ENCODE assay signal across 1 cellular context in genomic region chr1:212608209-212608955, GRCh38.
TF ChIP-seq lines count a peak whose summit lies in the region.

Gene ATF3, plus strand, starts transcription at chr1:212608761. Its CDS starts 6,261 bp downstream, at chr1:212615022.

TF ChIP-seq in K562, 482 proteins besides CTCF, POLR2A, EP300 and RAD21 (continued from another document and continues in another):
- TF ChIP-seq HES1 (IDR thresholded peaks at IDR 0.05; ENCODE audit: low read depth) = peak; percentile 62
- no peak for TF ChIP-seq ZNF76 (CRISPR knock-in tag; IDR thresholded peaks at IDR 0.05; ENCODE audit: borderline replicate concordance)
- TF ChIP-seq ARHGAP35 (IDR thresholded peaks at IDR 0.05; ENCODE audit: partially characterized antibody) = no peak
- TF ChIP-seq ZFP30 (CRISPR knock-in tag; IDR thresholded peaks at IDR 0.05; ENCODE audit: borderline replicate concordance) = no peak
- no peak for TF ChIP-seq ZNF324 (CRISPR knock-in tag; IDR thresholded peaks at IDR 0.05)
- peak; percentile 53 for TF ChIP-seq GATA2 (CRISPR knock-in tag; IDR thresholded peaks at IDR 0.05)
- peak; percentile 57 for TF ChIP-seq PRDM10 (IDR thresholded peaks at IDR 0.05; ENCODE audit: partially characterized antibody)
- TF ChIP-seq HDAC3 (IDR thresholded peaks at IDR 0.05; ENCODE audit: borderline replicate concordance, partially characterized antibody) = peak; percentile 64
- no peak for TF ChIP-seq ZNF717 (CRISPR knock-in tag; IDR thresholded peaks at IDR 0.05)
- no peak for TF ChIP-seq ZNF512 (tag; IDR thresholded peaks at IDR 0.05)
- TF ChIP-seq CLOCK (CRISPR knock-in tag; IDR thresholded peaks at IDR 0.05; ENCODE audit: borderline replicate concordance) = no peak
- TF ChIP-seq ZNF12 (CRISPR knock-in tag; IDR thresholded peaks at IDR 0.05) = peak; percentile 42; the same call in 1 of the 2 replicates
- no peak for TF ChIP-seq BDP1 (IDR thresholded peaks at IDR 0.05; ENCODE audit: insufficient read depth, insufficient read length)
- TF ChIP-seq NONO (IDR thresholded peaks at IDR 0.05; ENCODE audit: low read depth in 2 of 2, low read length in 1 of 2) = peak; percentile 67 to 100; a peak in 3 of 4 replicates
- peak; percentile 76 for TF ChIP-seq BCOR (IDR thresholded peaks at IDR 0.05)
- TF ChIP-seq KLF1 (tag; IDR thresholded peaks at IDR 0.05) = 0 out of 2 replicates have a peak, but pooled peaks have one; percentile 8
- peak in 1 of 2 experiments; percentile 77; a peak in 1 of 4 replicates for TF ChIP-seq BCLAF1 (IDR thresholded peaks at IDR 0.05; ENCODE audit: borderline replicate concordance in 1 of 2, control insufficient read depth in 1 of 2, low read depth in 2 of 2, low read length in 1 of 2)
- peak; percentile 12; the same call in 1 of the 2 replicates for TF ChIP-seq ZKSCAN1 (IDR thresholded peaks at IDR 0.05; ENCODE audit: low read depth, low read length)
- peak; percentile 72; the same call in 1 of the 2 replicates for TF ChIP-seq HNRNPL (IDR thresholded peaks at IDR 0.05; ENCODE audit: low read depth, low read length)
- no peak; the same call in 1 of the 2 replicates for TF ChIP-seq ZNF584 (CRISPR knock-in tag; IDR thresholded peaks at IDR 0.05; ENCODE audit: low read depth)
- TF ChIP-seq ZNF124 (CRISPR knock-in tag; IDR thresholded peaks at IDR 0.05) = no peak
- no peak for TF ChIP-seq NUFIP1 (IDR thresholded peaks at IDR 0.05; ENCODE audit: partially characterized antibody)
- TF ChIP-seq PHF20 (IDR thresholded peaks at IDR 0.05; ENCODE audit: partially characterized antibody) = peak; percentile 81
- TF ChIP-seq CBX3 (IDR thresholded peaks at IDR 0.05; ENCODE audit: borderline replicate concordance in 1 of 2, low read length in 2 of 2) = no peak; a peak in 2 of 3 replicates
- TF ChIP-seq ZNF318 (IDR thresholded peaks at IDR 0.05; ENCODE audit: borderline replicate concordance in 1 of 2, low read depth in 1 of 2) = peak in 1 of 2 experiments; percentile 95; a peak in 2 of 4 replicates
- TF ChIP-seq HEY1 (CRISPR knock-in tag; IDR thresholded peaks at IDR 0.05; ENCODE audit: borderline replicate concordance) = no peak
- no peak for TF ChIP-seq PYGO2 (tag; IDR thresholded peaks at IDR 0.05)
- TF ChIP-seq ZNF699 (CRISPR knock-in tag; IDR thresholded peaks at IDR 0.05; ENCODE audit: insufficient replicate concordance) = no peak
- TF ChIP-seq SMARCC2 (IDR thresholded peaks at IDR 0.05; ENCODE audit: low read depth) = no peak
- TF ChIP-seq SMAD2 (IDR thresholded peaks at IDR 0.05; ENCODE audit: low read depth, low read length) = no peak
- no peak; the same call in 1 of the 2 replicates for TF ChIP-seq BACH1 (tag; IDR thresholded peaks at IDR 0.05)
- TF ChIP-seq U2AF1 (optimal IDR thresholded peaks at IDR 0.05; ENCODE audit: low read depth, low read length) = peak; percentile 81
- no peak for TF ChIP-seq STAT6 (CRISPR knock-in tag; IDR thresholded peaks at IDR 0.05)
- peak; percentile 53; the same call in 1 of the 2 replicates for TF ChIP-seq TEAD4 (IDR thresholded peaks at IDR 0.05; ENCODE audit: low read length)
- TF ChIP-seq TEAD4 (CRISPR knock-in tag; IDR thresholded peaks at IDR 0.05; ENCODE audit: borderline replicate concordance) = no peak
- peak; percentile 81; the same call in 1 of the 2 replicates for TF ChIP-seq PHF21A (IDR thresholded peaks at IDR 0.05; ENCODE audit: borderline replicate concordance, low read depth)
